ENCODE assay signal across 12 cellular contexts in the genomic region with DNA sequence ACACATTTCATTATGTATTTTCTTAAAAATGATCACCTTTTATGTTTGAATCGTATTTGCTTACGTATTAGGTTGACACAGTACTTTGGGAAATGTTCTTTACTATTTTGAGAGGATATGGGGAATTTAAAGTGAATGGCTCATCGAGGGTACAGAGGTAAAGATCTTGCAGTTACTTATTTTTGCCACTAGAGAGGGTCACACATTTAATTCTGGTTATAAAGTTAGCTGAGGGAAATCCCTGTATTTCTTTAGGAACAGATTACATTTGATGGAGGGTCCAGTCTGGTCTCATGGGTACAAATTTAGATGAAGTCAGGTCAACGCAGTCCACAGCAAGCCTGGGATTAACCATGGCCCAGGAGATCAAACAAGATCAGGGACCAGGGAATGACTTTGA. TPM values are rescaled to one million over a fixed set of nuclear protein-coding genes. Genes with fewer than 3 reads are reported as not detected.
DNase-seq lines count a peak whose midpoint lies in the region; ATAC-seq, FAIRE-seq and TF ChIP-seq lines count a peak whose summit lies in the region.
"Had no signal": no experiment of that assay in that cellular context is flagged by ENCODE, and none has a peak within 500 bp of the region (broad histone marks: within the 10 kb centered on the region; RNA-seq: fewer than 3 reads in every experiment).

No MANE protein-coding gene starts in this region.

- H3K4me2 ChIP-seq in DND-41 (ENCODE audit: insufficient read depth, low read length) (no peak overlapping the region), KMS-11 (no peak overlapping the region), GM12878 (ENCODE audit: control insufficient read depth, insufficient read depth) (no peak overlapping the region)

- SMC1A ChIA-PET in GM12878 (lab: Charles Lee; ENCODE audit: uncharacterized antibody, unreplicated experiment), result interaction anchor here (1.3 kb wide), 1 partner anchor 8 kb away, joined by 3 read pairs; no protein-coding TSS in a partner anchor

- H3K27ac ChIP-seq in DND-41 (ENCODE audit: low read length), result no peak overlapping the region
- no peak overlapping the region for H3K27ac ChIP-seq in KMS-11
- H3K27ac ChIP-seq in GM12878 (ENCODE audit: control insufficient read depth, insufficient read depth), result no peak overlapping the region

- H2AFZ ChIP-seq in DND-41 (ENCODE audit: low read depth, low read length), result no peak overlapping the region
- H2AFZ ChIP-seq in KMS-11 (ENCODE audit: low read depth), result no peak overlapping the region
- H2AFZ ChIP-seq in GM12878 (ENCODE audit: control insufficient read depth, low read depth, low read length), result peak overlapping the region; percentile 17; the same call in 1 of the 2 replicates

- no peaks in the 10 kb centered on the region for H3K4me1 ChIP-seq in DND-41 (ENCODE audit: insufficient read depth, low read length)
- no peaks in the 10 kb centered on the region for H3K4me1 ChIP-seq in KMS-11 (ENCODE audit: low read depth, poor library complexity, severe bottlenecking)
- no peaks in the 10 kb centered on the region for H3K4me1 ChIP-seq in GM12878 (ENCODE audit: control insufficient read depth, insufficient read depth, low read length)

- no peak overlapping the region for H3K4me3 Mint-ChIP-seq in mesothelial cell of epicardium
- no peak overlapping the region for H3K4me3 Mint-ChIP-seq in activated naive CD8-positive, alpha-beta T cell treated with anti-CD3 and anti-CD28 coated beads, Interleukin-2, amount 50 U/mL, for 24 hours
- H3K4me3 Mint-ChIP-seq: central memory CD8-positive, alpha-beta T cell; naive thymus-derived CD4-positive, alpha-beta T cell; T-helper 17 cell had no signal

- no peaks in the 10 kb centered on the region for H3K36me3 ChIP-seq in DND-41 (ENCODE audit: insufficient read depth, low read length)
- no peaks in the 10 kb centered on the region for H3K36me3 ChIP-seq in KMS-11 (ENCODE audit: insufficient read depth)
- H3K36me3 ChIP-seq in GM12878 (ENCODE audit: control insufficient read depth in 2 of 2, insufficient read depth in 2 of 2, low read length in 1 of 2), result no peaks in the 10 kb centered on the region; a peak in 1 of 4 replicates

- 60% methylated on average over 4 of the region's 4 CpGs for WGBS in GM12878 (ENCODE audit: insufficient coverage, insufficient replicate concordance, low lambda C conversion rate, missing lambda C conversion rate)

- H3K27me3 ChIP-seq in DND-41 (ENCODE audit: insufficient read depth, low read length, poor library complexity), result no peaks in the 10 kb centered on the region
- no peaks in the 10 kb centered on the region for H3K27me3 ChIP-seq in KMS-11 (ENCODE audit: insufficient read depth, low read depth)
- no peaks in the 10 kb centered on the region for H3K27me3 ChIP-seq in GM12878 (replicated peaks in 1 of 2; ENCODE audit: control insufficient read depth in 2 of 2, insufficient read depth in 2 of 2, low read length in 1 of 2)

- peaks cover 19% of the 10 kb centered on the region for H3K36me3 Mint-ChIP-seq in mesothelial cell of epicardium
- H3K36me3 Mint-ChIP-seq in activated naive CD8-positive, alpha-beta T cell treated with anti-CD3 and anti-CD28 coated beads, Interleukin-2, amount 50 U/mL, for 24 hours (ENCODE audit: low read depth), result peaks cover 5% of the 10 kb centered on the region
- H3K36me3 Mint-ChIP-seq in activated naive CD4-positive, alpha-beta T cell treated with anti-CD3 and anti-CD28 coated beads, Interleukin-2, amount 50 U/mL, for 72 hours, result no peaks in the 10 kb centered on the region

- H3K27me3 Mint-ChIP-seq in mesothelial cell of epicardium (ENCODE audit: low read depth), result no peaks in the 10 kb centered on the region
- H3K27me3 Mint-ChIP-seq in activated naive CD8-positive, alpha-beta T cell treated with anti-CD3 and anti-CD28 coated beads, Interleukin-2, amount 50 U/mL, for 24 hours, result no peaks in the 10 kb centered on the region
- H3K27me3 Mint-ChIP-seq: central memory CD8-positive, alpha-beta T cell; naive thymus-derived CD4-positive, alpha-beta T cell; T-helper 17 cell had no signal

- H3K9me3 Mint-ChIP-seq in mesothelial cell of epicardium, result no peaks in the 10 kb centered on the region
- H3K9me3 Mint-ChIP-seq in activated naive CD8-positive, alpha-beta T cell treated with anti-CD3 and anti-CD28 coated beads, Interleukin-2, amount 50 U/mL, for 24 hours, result no peaks in the 10 kb centered on the region
- no peaks in the 10 kb centered on the region for H3K9me3 Mint-ChIP-seq in activated naive CD4-positive, alpha-beta T cell treated with anti-CD3 and anti-CD28 coated beads, Interleukin-2, amount 50 U/mL, for 72 hours
- H3K9me3 Mint-ChIP-seq: central memory CD8-positive, alpha-beta T cell; naive thymus-derived CD4-positive, alpha-beta T cell had no signal

- H4K20me1 ChIP-seq in DND-41 (ENCODE audit: insufficient read depth, low read length), result no peaks in the 10 kb centered on the region
- H4K20me1 ChIP-seq in KMS-11 (ENCODE audit: insufficient read depth), result no peaks in the 10 kb centered on the region
- H4K20me1 ChIP-seq in GM12878 (ENCODE audit: control insufficient read depth, insufficient read depth), result no peaks in the 10 kb centered on the region

- no peak for TF ChIP-seq POLR2A in GM12878 (IDR thresholded peaks at IDR 0.05; ENCODE audit: low read depth, low read length)

- no peak for TF ChIP-seq RAD21 in GM12878 (IDR thresholded peaks at IDR 0.05; ENCODE audit: insufficient read depth, low read depth, low read length)

- CTCF ChIA-PET in GM12878 (lab: Yijun Ruan, JAX), result interaction anchor here (1.0 to 1.8 kb wide), 2 partner anchors 12 to 79 kb away, joined by 3 to 4 read pairs; no protein-coding TSS in a partner anchor

- RAD21 ChIA-PET in GM12878 (lab: Charles Lee; ENCODE audit: unreplicated experiment), result no interaction called here

- peak; percentile 43 for TF ChIP-seq CTCF in DND-41 (IDR thresholded peaks at IDR 0.05; ENCODE audit: borderline replicate concordance, extremely low read depth, low read length, poor library complexity, severe bottlenecking)
- TF ChIP-seq CTCF in KMS-11 (conservative IDR thresholded peaks at IDR 0.05; ENCODE audit: low read depth, low read length), result peak; percentile 51
- TF ChIP-seq CTCF in GM12878 (IDR thresholded peaks at IDR 0.05 in 2 of 3, conservative IDR thresholded peaks at IDR 0.05 in 1 of 3; ENCODE audit: control insufficient read depth in 2 of 3, extremely low read depth in 1 of 3, insufficient read depth in 1 of 3, low read depth in 3 of 3, low read length in 3 of 3), result peak; percentile 13 to 27 (median 15); a peak in 1 of 6 replicates
- TF ChIP-seq CTCF in mesothelial cell of epicardium (IDR thresholded peaks at IDR 0.05; ENCODE audit: unreplicated experiment), result peak; percentile 23

- no peaks in the 10 kb centered on the region for H3K4me1 Mint-ChIP-seq in mesothelial cell of epicardium
- no peaks in the 10 kb centered on the region for H3K4me1 Mint-ChIP-seq in activated naive CD8-positive, alpha-beta T cell treated with anti-CD3 and anti-CD28 coated beads, Interleukin-2, amount 50 U/mL, for 24 hours
- H3K4me1 Mint-ChIP-seq: central memory CD8-positive, alpha-beta T cell had no signal

- no TSS peak for BruUV-seq in GM12878 (replicated peaks; lab: Mats Ljungman, UMichigan)

- no peak overlapping the region for H3K9ac ChIP-seq in DND-41 (ENCODE audit: low read depth, low read length)
- H3K9ac ChIP-seq in KMS-11, result no peak overlapping the region
- no peak overlapping the region for H3K9ac ChIP-seq in GM12878 (ENCODE audit: control insufficient read depth, insufficient read depth, low read length)

- no peak for TF ChIP-seq EP300 in GM12878 (IDR thresholded peaks at IDR 0.05; ENCODE audit: borderline replicate concordance in 1 of 2, control insufficient read depth in 1 of 2, low read depth in 2 of 2, low read length in 2 of 2)

- intact Hi-C loops in GM12878 (cut with micrococcal nuclease; ENCODE audit: unreplicated experiment), result no loop called here

- DNase-seq in DND-41, result no peak
- no peak for DNase-seq in GM12878 (ENCODE audit: low read depth, low spot score)
- no peak for DNase-seq in mesothelial cell of epicardium (ENCODE audit: low spot score in 2 of 2, unreplicated experiment in 2 of 2)
- no peak for DNase-seq in NCI-H2081 treated with DMSO at 0.1 percent for 48 hours (lab: John Stamatoyannopoulos, UW)
- DNase-seq in activated naive CD8-positive, alpha-beta T cell treated with anti-CD3 and anti-CD28 coated beads, Interleukin-2, amount 50 U/mL, for 24 hours, result no peak
- DNase-seq in activated naive CD4-positive, alpha-beta T cell treated with anti-CD3 and anti-CD28 coated beads, Interleukin-2, amount 50 U/mL, for 72 hours (ENCODE audit: low spot score in 2 of 2), result no peak
- DNase-seq: GDM1; naive thymus-derived CD4-positive, alpha-beta T cell; NCI-H345; T-helper 17 cell had no signal

- no peaks in the 10 kb centered on the region for H3K79me2 ChIP-seq in DND-41 (ENCODE audit: insufficient read depth, low read length)
- no peaks in the 10 kb centered on the region for H3K79me2 ChIP-seq in KMS-11 (ENCODE audit: insufficient read depth, low read depth)
- H3K79me2 ChIP-seq in GM12878 (ENCODE audit: control insufficient read depth, insufficient read depth, low read length), result no peaks in the 10 kb centered on the region

- POLR2A ChIA-PET in GM12878 (lab: Charles Lee), result no interaction called here

- in situ Hi-C loops in GM12878 (cut with MboI), result no loop called here

- peak; percentile 35 for FAIRE-seq in GM12878 (lab: Jason Lieb, UNC)

- H3K27ac Mint-ChIP-seq in mesothelial cell of epicardium, result no peak overlapping the region
- H3K27ac Mint-ChIP-seq in activated naive CD8-positive, alpha-beta T cell treated with anti-CD3 and anti-CD28 coated beads, Interleukin-2, amount 50 U/mL, for 24 hours, result no peak overlapping the region
- no peak overlapping the region for H3K27ac Mint-ChIP-seq in activated naive CD4-positive, alpha-beta T cell treated with anti-CD3 and anti-CD28 coated beads, Interleukin-2, amount 50 U/mL, for 72 hours
- H3K27ac Mint-ChIP-seq: naive thymus-derived CD4-positive, alpha-beta T cell; T-helper 17 cell had no signal

- H3K4me3 ChIP-seq in DND-41 (ENCODE audit: low read depth in 1 of 2, low read length in 2 of 2), result no peak overlapping the region
- no peak overlapping the region for H3K4me3 ChIP-seq in KMS-11 (IDR thresholded peaks at IDR 0.05; ENCODE audit: insufficient read depth, low read depth, low read length)
- no peak overlapping the region for H3K4me3 ChIP-seq in GM12878

- H3K9me3 ChIP-seq in DND-41 (ENCODE audit: insufficient read depth, low read length, severe bottlenecking) (no peaks in the 10 kb centered on the region), GM12878 (replicated peaks; ENCODE audit: control insufficient read depth, insufficient read depth, low read length) (no peaks in the 10 kb centered on the region)

- ATAC-seq in DND-41 (ENCODE audit: insufficient read depth, low read depth) (no peak), GM12878 (peak; percentile 50)
- no peak for ATAC-seq in activated naive CD8-positive, alpha-beta T cell treated with anti-CD3 and anti-CD28 coated beads, Interleukin-2, amount 50 U/mL, for 24 hours
- no peak for ATAC-seq in activated naive CD4-positive, alpha-beta T cell treated with anti-CD3 and anti-CD28 coated beads, Interleukin-2, amount 50 U/mL, for 72 hours
- ATAC-seq: naive thymus-derived CD4-positive, alpha-beta T cell; T-helper 17 cell had no signal

RNA-seq across cellular contexts. Expression of gene DYNC2LI1, which starts 24.5 kb away (rescaled TPM):
- 54.3 and 54.8 TPM in 2 replicates for total RNA-seq in GM12878 (2013; cell fraction: nucleolus; rRNA removed)
- total RNA-seq in GM12878 (2014; rRNA removed), result 13.7 and 18.0 TPM in 2 replicates
- 17.8 and 19.2 TPM in 2 replicates for total RNA-seq in GM12878 (2014; rRNA removed; fragmentation: Illumina TruSeq; extraction: Trizol)
- total RNA-seq in GM12878 (2021), result 9.5 and 10.9 TPM in 2 replicates
- polyA plus RNA-seq in GM12878 (2011; ENCODE audit: low read depth), result 9.6 TPM
- polyA plus RNA-seq in GM12878 (2011; rRNA removed), result 25.6 and 46.8 TPM in 2 replicates
- 5.5 and 8.2 TPM in 2 replicates for polyA plus RNA-seq in GM12878 (2011; cell fraction: cytosol; rRNA removed)
- 14.4 and 16.7 TPM in 2 replicates for polyA plus RNA-seq in GM12878 (2011; cell fraction: nucleus; rRNA removed)
- polyA plus RNA-seq in GM12878 (2012), result 10.5 and 15.4 TPM in 2 replicates
- 20.0 and 20.5 TPM in 2 replicates for polyA plus RNA-seq in GM12878 (2014; fragmentation: Illumina TruSeq; extraction: Trizol)
- polyA plus RNA-seq in GM12878 (2014; fragmentation: Nextera tagmentation; extraction: Ambion mirVana), result 10 to 100 TPM; 27.2 to 27.3 TPM
- polyA plus RNA-seq in GM12878 (2014; rRNA removed), result 12.5 and 16.0 TPM in 2 replicates
- 10 to 100 TPM; 18.6 to 20.2 TPM for polyA plus RNA-seq in GM12878 (2016; fragmentation: Nextera tagmentation; extraction: Ambion mirVana)
- 7.0 and 8.1 TPM in 2 replicates for polyA minus RNA-seq in GM12878 (2011; rRNA and poly(A)+ RNA removed)
- polyA minus RNA-seq in GM12878 (2011; cell fraction: cytosol; rRNA and poly(A)+ RNA removed), result 3.2 and 3.5 TPM in 2 replicates
- 5.0 and 5.4 TPM in 2 replicates for polyA minus RNA-seq in GM12878 (2011; cell fraction: nucleus; rRNA and poly(A)+ RNA removed)
- total RNA-seq in mesothelial cell of epicardium, result 29.2 to 31.0 TPM (median 30.7 TPM) in 3 replicates
- total RNA-seq in activated naive CD4-positive, alpha-beta T cell treated with anti-CD3 and anti-CD28 coated beads, Interleukin-2, amount 50 U/mL, for 72 hours, result 10 to 100 TPM in 1 of 2 donors, 1 to 10 TPM in 1; 5.2 to 19.6 TPM

RNA-seq across cellular contexts. Expression of gene ABCG5, which starts 40.3 kb away (rescaled TPM):
- not detected in 2 replicates for total RNA-seq in GM12878 (2013; cell fraction: nucleolus; rRNA removed)
- total RNA-seq in GM12878 (2014; rRNA removed) (not detected in 2 replicates), GM12878 (2014; rRNA removed; fragmentation: Illumina TruSeq; extraction: Trizol) (not detected in 2 replicates), GM12878 (2021) (not detected in 2 replicates), mesothelial cell of epicardium (not detected in 3 replicates)
- polyA plus RNA-seq in GM12878 (2011; ENCODE audit: low read depth), result not detected
- polyA plus RNA-seq in GM12878 (2011; rRNA removed) (not detected in 2 replicates), GM12878 (2014; fragmentation: Illumina TruSeq; extraction: Trizol) (not detected in 2 replicates), GM12878 (2014; fragmentation: Nextera tagmentation; extraction: Ambion mirVana) (not detected), GM12878 (2014; rRNA removed) (not detected in 2 replicates), GM12878 (2016; fragmentation: Nextera tagmentation; extraction: Ambion mirVana) (not detected)
- polyA plus RNA-seq in GM12878 (2011; cell fraction: cytosol; rRNA removed), result not detected in 2 replicates
- 0.04 TPM in 1 of 2 replicates, not detected in the other for polyA plus RNA-seq in GM12878 (2011; cell fraction: nucleus; rRNA removed)
- polyA plus RNA-seq in GM12878 (2012), result not detected in 2 replicates
- polyA minus RNA-seq in GM12878 (2011; rRNA and poly(A)+ RNA removed), result not detected in 2 replicates
- polyA minus RNA-seq in GM12878 (2011; cell fraction: cytosol; rRNA and poly(A)+ RNA removed), result not detected in 2 replicates
- polyA minus RNA-seq in GM12878 (2011; cell fraction: nucleus; rRNA and poly(A)+ RNA removed), result not detected in 2 replicates
- total RNA-seq in activated naive CD4-positive, alpha-beta T cell treated with anti-CD3 and anti-CD28 coated beads, Interleukin-2, amount 50 U/mL, for 72 hours, result not detected
- total RNA-seq: naive thymus-derived CD4-positive, alpha-beta T cell; T-helper 17 cell had no signal
- polyA plus RNA-seq: naive thymus-derived CD4-positive, alpha-beta T cell had no signal

RNA-seq across cellular contexts. Expression of gene ABCG8, which starts 40.5 kb away (rescaled TPM):
- total RNA-seq in GM12878 (2013; cell fraction: nucleolus; rRNA removed), result not detected in 2 replicates
- total RNA-seq in GM12878 (2014; rRNA removed) (not detected in 2 replicates), GM12878 (2014; rRNA removed; fragmentation: Illumina TruSeq; extraction: Trizol) (not detected in 2 replicates), GM12878 (2021) (not detected in 2 replicates), mesothelial cell of epicardium (not detected in 3 replicates)
- not detected for polyA plus RNA-seq in GM12878 (2011; ENCODE audit: low read depth)
- polyA plus RNA-seq in GM12878 (2011; rRNA removed) (not detected in 2 replicates), GM12878 (2014; fragmentation: Illumina TruSeq; extraction: Trizol) (not detected in 2 replicates), GM12878 (2014; fragmentation: Nextera tagmentation; extraction: Ambion mirVana) (not detected), GM12878 (2014; rRNA removed) (not detected in 2 replicates), GM12878 (2016; fragmentation: Nextera tagmentation; extraction: Ambion mirVana) (not detected)
- not detected in 2 replicates for polyA plus RNA-seq in GM12878 (2011; cell fraction: cytosol; rRNA removed)
- not detected in 2 replicates for polyA plus RNA-seq in GM12878 (2011; cell fraction: nucleus; rRNA removed)
- 0.04 TPM in 1 of 2 replicates, not detected in the other for polyA plus RNA-seq in GM12878 (2012)
- polyA minus RNA-seq in GM12878 (2011; rRNA and poly(A)+ RNA removed), result not detected in 2 replicates
- not detected in 2 replicates for polyA minus RNA-seq in GM12878 (2011; cell fraction: cytosol; rRNA and poly(A)+ RNA removed)
- not detected in 2 replicates for polyA minus RNA-seq in GM12878 (2011; cell fraction: nucleus; rRNA and poly(A)+ RNA removed)
- not detected for total RNA-seq in activated naive CD4-positive, alpha-beta T cell treated with anti-CD3 and anti-CD28 coated beads, Interleukin-2, amount 50 U/mL, for 72 hours
- total RNA-seq: naive thymus-derived CD4-positive, alpha-beta T cell; T-helper 17 cell had no signal
